Comparison of ENCODE assay signal across 3 cellular contexts in the genomic region with DNA sequence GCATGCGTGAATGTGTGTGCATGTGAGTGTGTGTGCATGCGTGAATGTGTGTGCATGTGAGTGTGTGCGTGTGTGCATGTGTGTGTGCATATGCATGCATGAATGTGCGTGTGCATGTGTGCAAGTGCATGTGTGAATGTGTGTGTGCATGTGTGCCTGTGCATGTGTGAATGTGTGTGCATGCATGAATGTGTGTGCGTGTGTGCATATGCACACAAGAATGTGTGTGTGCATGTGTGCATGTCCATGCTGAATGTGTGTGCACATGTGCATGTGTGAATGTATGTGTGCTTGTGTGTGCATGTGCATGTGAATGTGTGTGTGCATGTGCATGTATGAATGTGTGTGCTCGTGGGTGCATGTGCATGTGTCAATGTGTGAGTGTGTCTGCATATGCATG.
TF ChIP-seq lines count a peak whose summit lies in the region.

No MANE protein-coding gene starts in this region.

TF ChIP-seq in HepG2, 621 proteins besides CTCF, POLR2A, EP300 and RAD21:
- TF ChIP-seq MNT (IDR thresholded peaks at IDR 0.05): peak; percentile 98
- TF ChIP-seq FOXK2 (IDR thresholded peaks at IDR 0.05): 0 out of 2 replicates have a peak, but pooled peaks have one; percentile 15
- TF ChIP-seq HBP1 (CRISPR knock-in tag; IDR thresholded peaks at IDR 0.05; ENCODE audit: low read depth): no peak

TF ChIP-seq in GM12878, 131 proteins besides CTCF, POLR2A, EP300 and RAD21:
- no peak for TF ChIP-seq BRCA1 (IDR thresholded peaks at IDR 0.05; ENCODE audit: low read depth, low read length)
- TF ChIP-seq, protein P1, sequence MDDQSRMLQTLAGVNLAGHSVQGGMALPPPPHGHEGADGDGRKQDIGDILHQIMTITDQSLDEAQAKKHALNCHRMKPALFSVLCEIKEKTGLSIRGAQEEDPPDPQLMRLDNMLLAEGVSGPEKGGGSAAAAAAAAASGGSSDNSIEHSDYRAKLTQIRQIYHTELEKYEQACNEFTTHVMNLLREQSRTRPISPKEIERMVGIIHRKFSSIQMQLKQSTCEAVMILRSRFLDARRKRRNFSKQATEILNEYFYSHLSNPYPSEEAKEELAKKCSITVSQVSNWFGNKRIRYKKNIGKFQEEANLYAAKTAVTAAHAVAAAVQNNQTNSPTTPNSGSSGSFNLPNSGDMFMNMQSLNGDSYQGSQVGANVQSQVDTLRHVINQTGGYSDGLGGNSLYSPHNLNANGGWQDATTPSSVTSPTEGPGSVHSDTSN (IDR thresholded peaks at IDR 0.05; ENCODE audit: insufficient replicate concordance, low read depth, low read length): peak; percentile 13
- peak; percentile 23 for TF ChIP-seq NR2C2 (IDR thresholded peaks at IDR 0.05; ENCODE audit: borderline replicate concordance, control insufficient read depth, insufficient read length, low read depth)
TF ChIP-seq in GM12878: peak in this region for 2.

TF ChIP-seq in endothelial cell of umbilical vein, 7 proteins besides CTCF, POLR2A, EP300 and RAD21:
- TF ChIP-seq MAX (IDR thresholded peaks at IDR 0.05; ENCODE audit: insufficient read depth, insufficient read length) (peak; percentile 22), MYC (IDR thresholded peaks at IDR 0.05; ENCODE audit: low read depth, low read length) (no peak)
